ENCODE assay signal across 8 cellular contexts in genomic region chr19:55339225-55340143, GRCh38. TPM values are rescaled to one million over a fixed set of nuclear protein-coding genes. Genes with fewer than 3 reads are reported as not detected.
A peak's percentile ranks its signal among the peaks of the same experiment; 100 is the strongest.
DNase-seq lines count a peak whose midpoint lies in the region; ATAC-seq, FAIRE-seq and TF ChIP-seq lines count a peak whose summit lies in the region.

KMT5C (plus strand) TSS chr19:55339876; CDS start chr19:55341937, 2,061 bp downstream.

- peak within 1 kb of the TSS; percentile 78 for H3K4me3 Mint-ChIP-seq in chondrocyte (ENCODE audit: unreplicated experiment)

- H3K27me3 Mint-ChIP-seq in chondrocyte (ENCODE audit: low read depth) = no peaks in the 10 kb centered on the region

- no peaks in the 10 kb centered on the region for H3K36me3 ChIP-seq in kidney (ENCODE audit: control insufficient read depth in 1 of 2, insufficient read depth in 2 of 2, low read length in 2 of 2)

- H3K27ac ChIP-seq in kidney (ENCODE audit: low read depth in 2 of 2, low read length in 2 of 2) = peak within 1 kb of the TSS; percentile 95 to 96

- H3K4me3 ChIP-seq in kidney (ENCODE audit: low read length in 2 of 2) = peak within 1 kb of the TSS; percentile 72 to 78

- peaks cover 28% of the 10 kb centered on the region for H3K4me1 Mint-ChIP-seq in chondrocyte (ENCODE audit: low read depth)

- TF ChIP-seq CTCF in chondrocyte (IDR thresholded peaks at IDR 0.05) (peak; percentile 57), kidney (IDR thresholded peaks at IDR 0.05; ENCODE audit: borderline replicate concordance, extremely low read depth, insufficient read depth) (no peak)

- peak; percentile 66 for TF ChIP-seq POLR2A in GM19193 (IDR thresholded peaks at IDR 0.05; ENCODE audit: extremely low read depth, insufficient read depth, insufficient read length)

- H3K4me1 ChIP-seq in kidney (ENCODE audit: control insufficient read depth in 1 of 2, insufficient read depth in 1 of 2, low read depth in 1 of 2, low read length in 2 of 2) = peaks cover 0 to 16% of the 10 kb centered on the region in 2 donors

- H3K9me3 ChIP-seq in kidney (ENCODE audit: control insufficient read depth in 1 of 2, low read length in 2 of 2) = no peaks in the 10 kb centered on the region

- intact Hi-C loops in kidney (cut with DNase I) = no loop called here

- ATAC-seq in HG03439 (IDR thresholded peaks at IDR 0.05; ENCODE audit: unreplicated experiment) = peak; percentile 83

- peak within 1 kb of the TSS; percentile 99 for H3K27ac Mint-ChIP-seq in chondrocyte (ENCODE audit: unreplicated experiment)

- no peaks in the 10 kb centered on the region for H3K36me3 Mint-ChIP-seq in chondrocyte (ENCODE audit: low read depth)

- DNase-seq in Ammon's horn (ENCODE audit: low spot score) = peak; percentile 100
- peak; percentile 99 for DNase-seq in NCI-H510A treated with DMSO at 0.1 percent for 48 hours (lab: John Stamatoyannopoulos, UW)
- DNase-seq in activated CD4-positive, alpha-beta T cell treated with anti-CD3 and anti-CD28 coated beads for 24 hours (ENCODE audit: low read depth in 2 of 2) = peak; percentile 100
- peak; percentile 100 for DNase-seq in chondrocyte (ENCODE audit: low spot score)
- peak; percentile 100 for DNase-seq in kidney
- DNase-seq in stimulated activated CD4-positive, alpha-beta T cell treated with anti-CD3 and anti-CD28 coated beads, Interleukin-15, amount 100 ng/mL, for 24 hours = peak; percentile 100

- H3K9ac ChIP-seq in kidney (ENCODE audit: low read length in 2 of 2) = peak within 1 kb of the TSS; percentile 81 to 89

- no peaks in the 10 kb centered on the region for H3K9me3 Mint-ChIP-seq in chondrocyte (ENCODE audit: low read depth)

- peak; percentile 100 for FAIRE-seq in kidney (lab: Jason Lieb, UNC)

RNA-seq across cellular contexts. Expression of gene KMT5C, which starts in this region (rescaled TPM):
- total RNA-seq in chondrocyte = 9.5 to 14.6 TPM (median 9.7 TPM) in 3 replicates
- total RNA-seq in kidney = 13.0 TPM
- polyA plus RNA-seq in kidney (ENCODE audit: insufficient read depth, low read depth, low replicate concordance) = 4.1 TPM

Comparison
In these comparisons a context has a peak if more than half of its experiments do, and no peak if none do; other contexts are left out.
1. Peak in every context shown above with its lines: DNase-seq, ATAC-seq, H3K4me3 ChIP-seq and H3K27ac ChIP-seq.